Comparison of ENCODE assay signal across 9 cellular contexts in genomic region chrX:72020788-72021187, GRCh38.
DNase-seq lines count a peak whose midpoint lies in the region; ATAC-seq and TF ChIP-seq lines count a peak whose summit lies in the region.
"Had no signal": no experiment of that assay in that cellular context is flagged by ENCODE, and none has a peak within 500 bp of the region (broad histone marks: within the 10 kb centered on the region; RNA-seq: fewer than 3 reads in every experiment).

No MANE protein-coding gene starts in this region.

- H3K4me2 ChIP-seq in Loucy (ENCODE audit: low read depth, low read length, poor library complexity, severe bottlenecking), result peak overlapping the region; percentile 56

- no peaks in the 10 kb centered on the region for H3K36me3 ChIP-seq in Loucy (ENCODE audit: insufficient read depth, low read length)

- peak overlapping the region; percentile 5 for H3K9ac ChIP-seq in Loucy (ENCODE audit: low read depth, low read length, poor library complexity, severe bottlenecking)

- H4K20me1 ChIP-seq in Loucy (ENCODE audit: insufficient read depth, low read length, poor library complexity, severe bottlenecking), result no peaks in the 10 kb centered on the region

- H3K36me3 Mint-ChIP-seq in stimulated activated effector memory CD8-positive, alpha-beta T cell treated with anti-CD3 and anti-CD28 coated beads, Interleukin-12 subunit alpha, Interleukin-12 subunit beta, amount 100 ng/mL, for 72 hours, result no peaks in the 10 kb centered on the region

- H3K4me3 ChIP-seq in Loucy (ENCODE audit: low read length, poor library complexity, severe bottlenecking), result no peak overlapping the region
- H3K4me3 ChIP-seq: dorsolateral prefrontal cortex had no signal

- H3K9me3 Mint-ChIP-seq in stimulated activated effector memory CD8-positive, alpha-beta T cell treated with anti-CD3 and anti-CD28 coated beads, Interleukin-12 subunit alpha, Interleukin-12 subunit beta, amount 100 ng/mL, for 72 hours, result no peaks in the 10 kb centered on the region

- H3K4me3 Mint-ChIP-seq in stimulated activated effector memory CD8-positive, alpha-beta T cell treated with anti-CD3 and anti-CD28 coated beads, Interleukin-12 subunit alpha, Interleukin-12 subunit beta, amount 100 ng/mL, for 72 hours, result no peak overlapping the region

- TF ChIP-seq CTCF in Loucy (conservative IDR thresholded peaks at IDR 0.05; ENCODE audit: low read length), result no peak

- no peak overlapping the region for H2AFZ ChIP-seq in Loucy (ENCODE audit: low read length)

- H3K79me2 ChIP-seq in Loucy (ENCODE audit: insufficient read depth, low read length), result no peaks in the 10 kb centered on the region

- H3K4me1 ChIP-seq in Loucy (ENCODE audit: insufficient read depth, low read length, poor library complexity, severe bottlenecking), result peaks cover 26% of the 10 kb centered on the region

- ATAC-seq in GM18868 (IDR thresholded peaks at IDR 0.05; ENCODE audit: unreplicated experiment) (peak; percentile 50), GM21619 (IDR thresholded peaks at IDR 0.05; ENCODE audit: unreplicated experiment) (peak; percentile 68), HG03354 (IDR thresholded peaks at IDR 0.05; ENCODE audit: poor library complexity, severe bottlenecking, unreplicated experiment) (no peak)
- ATAC-seq in stimulated activated effector memory CD8-positive, alpha-beta T cell treated with anti-CD3 and anti-CD28 coated beads, Interleukin-12 subunit alpha, Interleukin-12 subunit beta, amount 100 ng/mL, for 72 hours, result peak; percentile 27

- no peaks in the 10 kb centered on the region for H3F3A ChIP-seq in Loucy (ENCODE audit: low read depth)

- H3K9me3 ChIP-seq in Loucy (ENCODE audit: insufficient read depth, low read depth, low read length), result no peaks in the 10 kb centered on the region

- H3K27ac Mint-ChIP-seq in stimulated activated effector memory CD8-positive, alpha-beta T cell treated with anti-CD3 and anti-CD28 coated beads, Interleukin-12 subunit alpha, Interleukin-12 subunit beta, amount 100 ng/mL, for 72 hours, result no peak overlapping the region

- no peaks in the 10 kb centered on the region for H3K9me2 ChIP-seq in Loucy (replicated peaks; ENCODE audit: low read depth, low read length)

- peaks cover 24% of the 10 kb centered on the region for H3K4me1 Mint-ChIP-seq in stimulated activated effector memory CD8-positive, alpha-beta T cell treated with anti-CD3 and anti-CD28 coated beads, Interleukin-12 subunit alpha, Interleukin-12 subunit beta, amount 100 ng/mL, for 72 hours

- H3K27me3 ChIP-seq in Loucy (ENCODE audit: insufficient read depth, low read length, poor library complexity, severe bottlenecking), result no peaks in the 10 kb centered on the region

- no peak for DNase-seq in stimulated activated effector memory CD8-positive, alpha-beta T cell treated with anti-CD3 and anti-CD28 coated beads, Interleukin-12 subunit alpha, Interleukin-12 subunit beta, amount 100 ng/mL, for 72 hours (ENCODE audit: low spot score in 2 of 2)
- no peak for DNase-seq in germinal center (ENCODE audit: low spot score)
- no peak for DNase-seq in activated CD4-positive, alpha-beta T cell treated with anti-CD3 and anti-CD28 coated beads for 1 hour
- DNase-seq: dorsolateral prefrontal cortex, SHP77 had no signal
